ENCODE assay signal across 9 cellular contexts in the genomic region with DNA sequence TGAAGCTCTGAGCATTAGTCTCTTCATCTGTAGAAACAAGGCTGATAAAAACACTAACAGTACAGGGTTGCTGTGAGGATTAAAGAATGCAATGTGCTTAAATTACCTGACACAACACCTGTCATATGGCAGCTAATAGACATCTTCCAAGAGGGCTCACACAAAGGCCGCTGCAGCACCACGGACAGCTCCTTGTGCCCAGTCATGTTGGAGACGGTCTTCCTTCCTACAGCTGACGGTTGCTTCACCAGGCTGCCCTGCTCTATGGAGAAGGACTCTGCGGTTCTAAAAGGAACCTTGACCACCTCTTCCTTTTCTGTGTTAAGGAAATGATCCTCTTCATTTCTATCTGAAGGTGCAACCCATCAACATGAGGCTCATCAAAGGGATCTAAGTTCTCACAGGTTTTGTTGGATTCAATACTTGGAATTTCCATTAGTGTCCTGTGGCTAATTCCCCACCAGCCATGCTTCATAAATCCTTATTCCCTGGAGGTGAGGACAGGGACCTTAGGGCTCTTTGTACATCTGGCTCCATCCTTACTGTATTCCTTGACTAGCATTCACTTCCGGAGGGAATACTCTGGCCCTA.
DNase-seq lines count a peak whose midpoint lies in the region; ATAC-seq and TF ChIP-seq lines count a peak whose summit lies in the region.
"Had no signal": no experiment of that assay in that cellular context is flagged by ENCODE, and none has a peak within 500 bp of the region (broad histone marks: within the 10 kb centered on the region; RNA-seq: fewer than 3 reads in every experiment).

No MANE protein-coding gene starts in this region.

- H3K27ac Mint-ChIP-seq in activated CD8-positive, alpha-beta T cell treated with anti-CD3 and anti-CD28 coated beads for 36 hours, result no peak overlapping the region
- H3K27ac Mint-ChIP-seq: T-helper 1 cell treated with Interleukin-12 subunit alpha and Interleukin-12 subunit beta and Interleukin-4 antibody, amounts not matched to agents 30 μg/mL and 1 μg/mL, for 36 hours had no signal

- intact Hi-C loops in activated CD8-positive, alpha-beta T cell treated with anti-CD3 and anti-CD28 coated beads for 36 hours (cut with micrococcal nuclease), result no loop called here
- intact Hi-C loops in right cardiac atrium (cut with DNase I), result no loop called here

- no peaks in the 10 kb centered on the region for H3K9me3 Mint-ChIP-seq in activated CD8-positive, alpha-beta T cell treated with anti-CD3 and anti-CD28 coated beads for 36 hours
- H3K9me3 Mint-ChIP-seq: T-helper 1 cell treated with Interleukin-12 subunit alpha and Interleukin-12 subunit beta and Interleukin-4 antibody, amounts not matched to agents 30 μg/mL and 1 μg/mL, for 36 hours had no signal

- H3K4me1 Mint-ChIP-seq in activated CD8-positive, alpha-beta T cell treated with anti-CD3 and anti-CD28 coated beads for 36 hours (ENCODE audit: low read depth), result no peaks in the 10 kb centered on the region

- peaks cover 6% of the 10 kb centered on the region for H3K27me3 Mint-ChIP-seq in activated CD8-positive, alpha-beta T cell treated with anti-CD3 and anti-CD28 coated beads for 36 hours

- H3K36me3 Mint-ChIP-seq in activated CD8-positive, alpha-beta T cell treated with anti-CD3 and anti-CD28 coated beads for 36 hours (ENCODE audit: low read depth), result no peaks in the 10 kb centered on the region

- TF ChIP-seq CTCF in activated CD8-positive, alpha-beta T cell treated with anti-CD3 and anti-CD28 coated beads for 36 hours (IDR thresholded peaks at IDR 0.05), result no peak

- no peak overlapping the region for H3K4me3 Mint-ChIP-seq in activated CD8-positive, alpha-beta T cell treated with anti-CD3 and anti-CD28 coated beads for 36 hours
- H3K4me3 Mint-ChIP-seq: T-helper 1 cell treated with Interleukin-12 subunit alpha and Interleukin-12 subunit beta and Interleukin-4 antibody, amounts not matched to agents 30 μg/mL and 1 μg/mL, for 36 hours had no signal

- CTCF ChIA-PET in activated CD8-positive, alpha-beta T cell treated with anti-CD3 and anti-CD28 coated beads for 36 hours (lab: Charles Lee), result no interaction called here

- peaks cover 3% of the 10 kb centered on the region for H3K4me1 ChIP-seq in right cardiac atrium (ENCODE audit: control insufficient read depth, insufficient read depth, low read length)

- no peaks in the 10 kb centered on the region for H3K27me3 ChIP-seq in right cardiac atrium (ENCODE audit: control insufficient read depth, insufficient read depth)

- no peak overlapping the region for H3K4me3 ChIP-seq in right cardiac atrium (ENCODE audit: low read length)

- peak; percentile 5 for DNase-seq in stimulated activated naive CD4-positive, alpha-beta T cell treated with Interleukin-2 at 50 U/mL for 16 hours (lab: John Stamatoyannopoulos, UW)
- DNase-seq in stimulated activated naive CD4-positive, alpha-beta T cell (lab: John Stamatoyannopoulos, UW), result no peak
- peak; percentile 66 for DNase-seq in activated CD8-positive, alpha-beta T cell treated with anti-CD3 and anti-CD28 coated beads for 36 hours
- peak; percentile 57 to 89 (median 84) for DNase-seq in right cardiac atrium
- DNase-seq in stimulated activated CD8-positive, alpha-beta memory T cell treated with anti-CD3 and anti-CD28 coated beads, Interleukin-4, amount 100 ng/mL, for 24 hours (ENCODE audit: low read depth), result peak; percentile 11
- no peak for DNase-seq in DMS153 treated with DMSO at 0.1 percent for 48 hours (lab: John Stamatoyannopoulos, UW; ENCODE audit: unreplicated experiment)

- H3K27ac ChIP-seq in right cardiac atrium (ENCODE audit: low read length), result no peak overlapping the region

- POLR2A ChIA-PET in activated CD8-positive, alpha-beta T cell treated with anti-CD3 and anti-CD28 coated beads for 36 hours (lab: Charles Lee), result no interaction called here

- WGBS in right cardiac atrium, result 22% methylated on average over 6 of the region's 6 CpGs

- ATAC-seq in activated CD8-positive, alpha-beta T cell treated with anti-CD3 and anti-CD28 coated beads for 36 hours, result no peak
- ATAC-seq in right cardiac atrium, result no peak
- no peak for ATAC-seq in GM21825 (IDR thresholded peaks at IDR 0.05; ENCODE audit: unreplicated experiment)
- ATAC-seq in GM19467 (IDR thresholded peaks at IDR 0.05; ENCODE audit: unreplicated experiment), result no peak

- H3K9me3 ChIP-seq in right cardiac atrium (ENCODE audit: control insufficient read depth, low read length), result no peaks in the 10 kb centered on the region

Comparison
In these comparisons a context has a peak if more than half of its experiments do, and no peak if none do; other contexts are left out.
1. DNase-seq: peak in stimulated activated naive CD4-positive, alpha-beta T cell treated with Interleukin-2 at 50 U/mL for 16 hours (single experiment), activated CD8-positive, alpha-beta T cell treated with anti-CD3 and anti-CD28 coated beads for 36 hours (single experiment), right cardiac atrium (3 of 3) and stimulated activated CD8-positive, alpha-beta memory T cell treated with anti-CD3 and anti-CD28 coated beads, Interleukin-4, amount 100 ng/mL, for 24 hours (single experiment); none in stimulated activated naive CD4-positive, alpha-beta T cell (0 of 6) and DMS153 treated with DMSO at 0.1 percent for 48 hours (single experiment).